Comparison of ENCODE assay signal across 1 cellular context in the genomic region with DNA sequence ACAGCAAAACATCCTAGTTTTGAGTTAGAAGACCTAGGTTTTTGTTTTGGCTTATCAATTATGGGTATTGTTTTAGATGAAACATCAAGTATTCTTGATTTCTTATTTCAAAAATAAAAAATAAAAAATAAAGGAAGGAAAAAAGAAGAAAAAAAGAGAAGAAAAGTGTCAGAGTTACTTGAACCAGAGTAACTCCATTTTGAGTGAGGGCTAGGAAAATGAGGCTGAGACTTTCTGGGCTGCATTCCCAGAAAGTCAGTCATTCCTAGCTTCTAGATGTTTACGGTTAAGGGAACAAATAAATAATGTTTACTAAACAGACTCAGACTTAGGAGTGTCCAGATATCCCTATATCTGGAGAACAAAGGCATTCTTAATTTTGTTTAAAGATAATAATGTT.
TF ChIP-seq lines count a peak whose summit lies in the region.

No MANE protein-coding gene starts in this region.

TF ChIP-seq in SK-N-SH, 30 proteins besides CTCF, POLR2A, EP300 and RAD21 (continued from another document):
- TF ChIP-seq, protein P1, sequence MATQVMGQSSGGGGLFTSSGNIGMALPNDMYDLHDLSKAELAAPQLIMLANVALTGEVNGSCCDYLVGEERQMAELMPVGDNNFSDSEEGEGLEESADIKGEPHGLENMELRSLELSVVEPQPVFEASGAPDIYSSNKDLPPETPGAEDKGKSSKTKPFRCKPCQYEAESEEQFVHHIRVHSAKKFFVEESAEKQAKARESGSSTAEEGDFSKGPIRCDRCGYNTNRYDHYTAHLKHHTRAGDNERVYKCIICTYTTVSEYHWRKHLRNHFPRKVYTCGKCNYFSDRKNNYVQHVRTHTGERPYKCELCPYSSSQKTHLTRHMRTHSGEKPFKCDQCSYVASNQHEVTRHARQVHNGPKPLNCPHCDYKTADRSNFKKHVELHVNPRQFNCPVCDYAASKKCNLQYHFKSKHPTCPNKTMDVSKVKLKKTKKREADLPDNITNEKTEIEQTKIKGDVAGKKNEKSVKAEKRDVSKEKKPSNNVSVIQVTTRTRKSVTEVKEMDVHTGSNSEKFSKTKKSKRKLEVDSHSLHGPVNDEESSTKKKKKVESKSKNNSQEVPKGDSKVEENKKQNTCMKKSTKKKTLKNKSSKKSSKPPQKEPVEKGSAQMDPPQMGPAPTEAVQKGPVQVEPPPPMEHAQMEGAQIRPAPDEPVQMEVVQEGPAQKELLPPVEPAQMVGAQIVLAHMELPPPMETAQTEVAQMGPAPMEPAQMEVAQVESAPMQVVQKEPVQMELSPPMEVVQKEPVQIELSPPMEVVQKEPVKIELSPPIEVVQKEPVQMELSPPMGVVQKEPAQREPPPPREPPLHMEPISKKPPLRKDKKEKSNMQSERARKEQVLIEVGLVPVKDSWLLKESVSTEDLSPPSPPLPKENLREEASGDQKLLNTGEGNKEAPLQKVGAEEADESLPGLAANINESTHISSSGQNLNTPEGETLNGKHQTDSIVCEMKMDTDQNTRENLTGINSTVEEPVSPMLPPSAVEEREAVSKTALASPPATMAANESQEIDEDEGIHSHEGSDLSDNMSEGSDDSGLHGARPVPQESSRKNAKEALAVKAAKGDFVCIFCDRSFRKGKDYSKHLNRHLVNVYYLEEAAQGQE (IDR thresholded peaks at IDR 0.05; ENCODE audit: low read depth, low read length): no peak
